ENCODE assay signal across 3 cellular contexts in genomic region chr5:130746641-130747040, GRCh38.
DNase-seq lines count a peak whose midpoint lies in the region; ATAC-seq, FAIRE-seq and TF ChIP-seq lines count a peak whose summit lies in the region.
"Not testable (repeated sequence)": the region's sequence is repeated elsewhere in the genome, so short reads cannot be mapped to it uniquely, and the experiment has no call there.

No MANE protein-coding gene starts in this region.

- H3K4me3 ChIP-seq in A549; HEK293 (ENCODE audit: low read depth, low read length); kidney (ENCODE audit: low read length in 2 of 2): not testable (repeated sequence)

- TF ChIP-seq CTCF in A549 (IDR thresholded peaks at IDR 0.05); HEK293 (tag by site-specific recombination; IDR thresholded peaks at IDR 0.05); kidney (IDR thresholded peaks at IDR 0.05; ENCODE audit: borderline replicate concordance, extremely low read depth, insufficient read depth): not testable (repeated sequence)

- not testable (repeated sequence) for ATAC-seq in A549

- not testable (repeated sequence) for TF ChIP-seq POLR2A in A549 (IDR thresholded peaks at IDR 0.05; ENCODE audit: low read length)

- TF ChIP-seq EP300 in A549 (IDR thresholded peaks at IDR 0.05), result not testable (repeated sequence)

- not testable (repeated sequence) for FAIRE-seq in A549 (lab: Jason Lieb, UNC); kidney (lab: Jason Lieb, UNC)

- not testable (repeated sequence) for H3K36me3 ChIP-seq in HEK293 (ENCODE audit: control insufficient read depth in 2 of 2, insufficient read depth in 1 of 2, low read length in 2 of 2); kidney (ENCODE audit: control insufficient read depth in 1 of 2, insufficient read depth in 2 of 2, low read length in 2 of 2)

- TF ChIP-seq RAD21 in A549 (conservative IDR thresholded peaks at IDR 0.05 in 1 of 2, IDR thresholded peaks at IDR 0.05 in 1 of 2), result not testable (repeated sequence)

- H3K9ac ChIP-seq in kidney (ENCODE audit: low read length in 2 of 2), result not testable (repeated sequence)

- H3K27ac ChIP-seq in A549; HEK293 (ENCODE audit: extremely low read depth, low read depth, low read length); kidney (ENCODE audit: low read depth in 2 of 2, low read length in 2 of 2): not testable (repeated sequence)

- not testable (repeated sequence) for H3K9me3 ChIP-seq in A549; HEK293 (ENCODE audit: control insufficient read depth, insufficient read depth, low read depth, low read length); kidney (ENCODE audit: control insufficient read depth in 1 of 2, low read length in 2 of 2)

- H3K4me2 ChIP-seq in A549, result not testable (repeated sequence)

- POLR2A ChIA-PET in A549 (lab: Yijun Ruan, JAX); HEK293 (lab: Yijun Ruan, JAX): not testable (repeated sequence)

- DNase-seq in A549 (ENCODE audit: low read depth in 1 of 2, low spot score in 1 of 2), result not testable (repeated sequence)
- peak; percentile 40 for DNase-seq in kidney

- CTCF ChIA-PET in A549 (lab: Yijun Ruan, JAX); HEK293 (lab: Yijun Ruan, JAX): not testable (repeated sequence)

- not testable (repeated sequence) for H3K4me1 ChIP-seq in A549; HEK293 (ENCODE audit: control insufficient read depth, insufficient read depth, low read length); kidney (ENCODE audit: control insufficient read depth in 1 of 2, insufficient read depth in 1 of 2, low read depth in 1 of 2, low read length in 2 of 2)

- intact Hi-C loops in kidney (cut with DNase I), result not testable (repeated sequence)

TF ChIP-seq in A549, 52 proteins besides CTCF, POLR2A, EP300 and RAD21:
- peak; percentile 68 for TF ChIP-seq ZFP36 (IDR thresholded peaks at IDR 0.05; ENCODE audit: borderline replicate concordance, partially characterized antibody)

TF ChIP-seq in HEK293, 187 proteins besides CTCF, POLR2A, EP300 and RAD21:
- peak; percentile 77 for TF ChIP-seq ZNF585B (tag by site-specific recombination; IDR thresholded peaks at IDR 0.05)
